8 cellular contexts compared by ENCODE assay signal in genomic region chr16:77788196-77789084, GRCh38. TPM values are rescaled to one million over a fixed set of nuclear protein-coding genes. Genes with fewer than 3 reads are reported as not detected.
A peak's percentile ranks its signal among the peaks of the same experiment; 100 is the strongest.
DNase-seq lines count a peak whose midpoint lies in the region; ATAC-seq and TF ChIP-seq lines count a peak whose summit lies in the region.

VAT1L (plus strand) TSS chr16:77788564; CDS start chr16:77788683, 119 bp downstream.

- no peak for TF ChIP-seq CTCF in WTC11 (IDR thresholded peaks at IDR 0.05)

- peaks cover 20% of the 10 kb centered on the region for H3K4me1 Mint-ChIP-seq in WTC11
- peaks cover 7 to 28% (median 17%) of the 10 kb centered on the region in 3 donors for H3K4me1 Mint-ChIP-seq in naive B cell

- no peak within 1 kb of the TSS for H3K27ac Mint-ChIP-seq in WTC11
- peak within 1 kb of the TSS in 1 of 6 donors; percentile 91 for H3K27ac Mint-ChIP-seq in naive B cell

- no peaks in the 10 kb centered on the region for H3K4me1 ChIP-seq in HAP-1

- no peaks in the 10 kb centered on the region for H3K36me3 ChIP-seq in HAP-1 (replicated peaks)

- H3K36me3 Mint-ChIP-seq in WTC11 (peaks cover 4% of the 10 kb centered on the region), naive B cell (no peaks in the 10 kb centered on the region)

- H3K27me3 Mint-ChIP-seq in WTC11 (ENCODE audit: low read depth) (peaks cover 46% of the 10 kb centered on the region), naive B cell (peaks cover 49 to 62% (median 53%) of the 10 kb centered on the region in 3 donors)

- H3K4me3 ChIP-seq in HAP-1: peak within 1 kb of the TSS; percentile 26

- H3K9me3 Mint-ChIP-seq in WTC11 (peaks cover 6% of the 10 kb centered on the region), naive B cell (no peaks in the 10 kb centered on the region)

- H3K27me3 ChIP-seq in HAP-1 (ENCODE audit: low read depth): peaks cover 31% of the 10 kb centered on the region

- CTCF ChIA-PET in WTC11 (lab: Charles Lee): interaction anchor here (0.6 to 2.6 kb wide), 6 partner anchors 180 to 258 kb away, joined by 3 to 13 read pairs (median 4); no protein-coding TSS in a partner anchor

- POLR2A ChIA-PET in WTC11 (lab: Charles Lee): interaction anchor here (0.7 to 0.8 kb wide), 2 partner anchors 66 to 179 kb away, joined by 4 read pairs; partner anchors contain the start of gene NUDT7

- H3K4me3 Mint-ChIP-seq in WTC11: peak within 1 kb of the TSS; percentile 95
- H3K4me3 Mint-ChIP-seq in naive B cell: peak within 1 kb of the TSS; percentile 69 to 91 (median 82)

- in situ Hi-C loops in HAP-1 (cut with MboI; ENCODE audit: low sequenced_read_pairs): no loop called here

- H3K9me3 ChIP-seq in HAP-1: no peaks in the 10 kb centered on the region

- peak; percentile 21 for DNase-seq in COR-L47 (lab: John Stamatoyannopoulos, UW)
- peak in 1 of 2 experiments; percentile 32 for DNase-seq in HAP-1 (ENCODE audit: low spot score in 2 of 2)
- peak; percentile 59 for DNase-seq in WTC11 (ENCODE audit: low spot score)
- peak; percentile 51 for DNase-seq in fibroblast of peridontal ligament (ENCODE audit: extremely low read depth)
- no peak for DNase-seq in naive B cell

- ATAC-seq in WTC11: peak; percentile 83
- ATAC-seq in naive B cell (ENCODE audit: low read depth in 2 of 2): peak; percentile 57 to 68
- ATAC-seq in HG02798 (IDR thresholded peaks at IDR 0.05; ENCODE audit: poor library complexity, unreplicated experiment): no peak
- ATAC-seq in HG02981 (IDR thresholded peaks at IDR 0.05; ENCODE audit: unreplicated experiment): no peak
- ATAC-seq in GM18873 (IDR thresholded peaks at IDR 0.05; ENCODE audit: low FRiP score, unreplicated experiment): no peak

TF ChIP-seq in WTC11, 78 proteins besides CTCF, POLR2A, EP300 and RAD21 (continues in another document):
- TF ChIP-seq ZNF423 (CRISPR knock-in tag; IDR thresholded peaks at IDR 0.05) (no peak), ZNF317 (CRISPR knock-in tag; IDR thresholded peaks at IDR 0.05; ENCODE audit: borderline replicate concordance, low read depth) (no peak), RORB (CRISPR knock-in tag; IDR thresholded peaks at IDR 0.05) (no peak), ARID4B (CRISPR knock-in tag; IDR thresholded peaks at IDR 0.05; ENCODE audit: borderline replicate concordance) (peak; percentile 71; the same call in 1 of the 2 replicates), NFE2L1 (CRISPR knock-in tag; IDR thresholded peaks at IDR 0.05) (no peak), FOXP1 (CRISPR knock-in tag; IDR thresholded peaks at IDR 0.05; ENCODE audit: borderline replicate concordance) (no peak), PRDM15 (CRISPR knock-in tag; IDR thresholded peaks at IDR 0.05) (peak; percentile 48; the same call in 1 of the 2 replicates), ZNF281 (CRISPR knock-in tag; IDR thresholded peaks at IDR 0.05) (no peak), ZNF671 (CRISPR knock-in tag; IDR thresholded peaks at IDR 0.05) (no peak), NR1H2 (CRISPR knock-in tag; IDR thresholded peaks at IDR 0.05) (no peak), ZSCAN18 (CRISPR knock-in tag; IDR thresholded peaks at IDR 0.05) (no peak)

RNA-seq across cellular contexts. Expression of gene VAT1L, which starts in this region (rescaled TPM):
- 19.1 to 22.2 TPM (median 22.0 TPM) in 3 replicates for total RNA-seq in WTC11 (2021)
- 1 to 10 TPM in 1 of 6 donors, under 1 TPM in 3, not detected in 2; 0.07 to 4.3 (median 0.16) TPM for polyA plus RNA-seq in naive B cell (ENCODE audit: low read depth in 6 of 6)

Comparison
In these comparisons a context has a peak if more than half of its experiments do, and no peak if none do; other contexts are left out.
1. ATAC-seq: peak in WTC11 (single experiment) and naive B cell (2 of 2); none in HG02798 (single experiment), HG02981 (single experiment) and GM18873 (single experiment).